In the genomic region with DNA sequence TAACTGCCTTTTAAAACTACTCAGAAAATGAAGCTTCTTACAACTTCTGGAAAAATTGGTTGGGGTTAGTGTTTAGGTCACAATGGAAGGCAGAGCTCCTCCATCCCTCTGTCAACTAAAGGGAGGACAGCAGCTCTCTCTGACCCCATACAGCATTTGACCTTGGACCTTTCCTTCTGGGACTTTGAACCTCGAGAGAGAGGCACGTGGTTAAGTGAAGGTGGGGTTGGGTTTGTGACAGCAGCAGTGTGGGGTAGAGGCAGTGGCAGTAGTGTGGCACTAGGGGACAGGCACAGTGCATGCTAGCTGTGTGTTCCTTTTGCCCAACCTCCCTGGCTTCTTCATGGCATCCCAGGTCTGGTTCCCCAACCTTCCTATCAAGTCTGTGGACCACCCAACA, we compare ENCODE assay signal across 20 cellular contexts. TPM values are rescaled to one million over a fixed set of nuclear protein-coding genes. Genes with fewer than 3 reads are reported as not detected.
A peak's percentile ranks its signal among the peaks of the same experiment; 100 is the strongest.
DNase-seq lines count a peak whose midpoint lies in the region; ATAC-seq, FAIRE-seq and TF ChIP-seq lines count a peak whose summit lies in the region.
"Had no signal": no experiment of that assay in that cellular context is flagged by ENCODE, and none has a peak within 500 bp of the region (broad histone marks: within the 10 kb centered on the region; RNA-seq: fewer than 3 reads in every experiment).

No MANE protein-coding gene starts in this region.

- TF ChIP-seq CTCF in CD8-positive, alpha-beta T cell (IDR thresholded peaks at IDR 0.05) = no peak
- TF ChIP-seq CTCF in GM12872 (IDR thresholded peaks at IDR 0.05; ENCODE audit: insufficient read depth, low read depth, low read length) (peak; percentile 77), NB4 (IDR thresholded peaks at IDR 0.05; ENCODE audit: low read depth, low read length) (peak; percentile 25), kidney (IDR thresholded peaks at IDR 0.05; ENCODE audit: borderline replicate concordance, extremely low read depth, insufficient read depth) (peak; percentile 13), endothelial cell (IDR thresholded peaks at IDR 0.05; ENCODE audit: unreplicated experiment) (no peak)

- no peak overlapping the region for H3K9ac ChIP-seq in kidney (ENCODE audit: low read length in 2 of 2)

- intact Hi-C loops in CD8-positive, alpha-beta T cell (cut with DNase I, micrococcal nuclease) = loop anchor here (2.0 to 10.0 kb wide), 2 partner anchors 16 to 1036 kb away; no protein-coding TSS in a partner anchor
- intact Hi-C loops in kidney (cut with DNase I) = no loop called here

- no peaks in the 10 kb centered on the region for H3K9me3 ChIP-seq in CD8-positive, alpha-beta T cell (ENCODE audit: low read length)
- no peaks in the 10 kb centered on the region for H3K9me3 ChIP-seq in kidney (ENCODE audit: control insufficient read depth in 1 of 2, low read length in 2 of 2)
- H3K9me3 ChIP-seq: thoracic aorta had no signal

- H3K36me3 ChIP-seq in CD8-positive, alpha-beta T cell (ENCODE audit: insufficient read depth, low read length) = no peaks in the 10 kb centered on the region
- H3K36me3 ChIP-seq in kidney (ENCODE audit: control insufficient read depth in 1 of 2, insufficient read depth in 2 of 2, low read length in 2 of 2) = no peaks in the 10 kb centered on the region
- H3K36me3 ChIP-seq: thoracic aorta had no signal

- no peak overlapping the region for H3K4me3 ChIP-seq in CD8-positive, alpha-beta T cell (ENCODE audit: low read depth, low read length)
- H3K4me3 ChIP-seq in NB4 (ENCODE audit: low read depth, low read length) = no peak overlapping the region
- no peak overlapping the region for H3K4me3 ChIP-seq in kidney (ENCODE audit: low read length in 2 of 2)
- H3K4me3 ChIP-seq: thoracic aorta had no signal

- no peak for FAIRE-seq in kidney (lab: Jason Lieb, UNC)
- FAIRE-seq: H54 had no signal

- POLR2A ChIA-PET in CD8-positive, alpha-beta T cell (lab: Charles Lee) = interaction anchor here (1.3 kb wide), 1 partner anchor 9 kb away, joined by 4 read pairs; no protein-coding TSS in a partner anchor

- no peaks in the 10 kb centered on the region for H3K9me3 Mint-ChIP-seq in CD8-positive, alpha-beta T cell
- no peaks in the 10 kb centered on the region for H3K9me3 Mint-ChIP-seq in endothelial cell (ENCODE audit: unreplicated experiment)

- H3K4me1 Mint-ChIP-seq in CD8-positive, alpha-beta T cell (ENCODE audit: low read depth) = peaks cover 2% of the 10 kb centered on the region
- H3K4me1 Mint-ChIP-seq in endothelial cell (ENCODE audit: unreplicated experiment) = no peaks in the 10 kb centered on the region

- no peaks in the 10 kb centered on the region for H3K4me1 ChIP-seq in CD8-positive, alpha-beta T cell (ENCODE audit: insufficient read depth, low read length)
- peaks cover 16 to 20% of the 10 kb centered on the region in 2 donors for H3K4me1 ChIP-seq in kidney (ENCODE audit: control insufficient read depth in 1 of 2, insufficient read depth in 1 of 2, low read depth in 1 of 2, low read length in 2 of 2)

- ATAC-seq in CD8-positive, alpha-beta T cell = peak; percentile 38
- ATAC-seq in GM18858 (IDR thresholded peaks at IDR 0.05; ENCODE audit: unreplicated experiment) (no peak), GM21786 (IDR thresholded peaks at IDR 0.05; ENCODE audit: unreplicated experiment) (no peak)
- ATAC-seq: left cardiac atrium, right cardiac atrium had no signal

- H3K27me3 Mint-ChIP-seq in CD8-positive, alpha-beta T cell (ENCODE audit: low read depth) = no peaks in the 10 kb centered on the region
- H3K27me3 Mint-ChIP-seq in endothelial cell (ENCODE audit: unreplicated experiment) = peaks cover 7% of the 10 kb centered on the region

- H3K4me3 Mint-ChIP-seq in CD8-positive, alpha-beta T cell = no peak overlapping the region
- no peak overlapping the region for H3K4me3 Mint-ChIP-seq in endothelial cell (ENCODE audit: unreplicated experiment)

- no peak for DNase-seq in CD8-positive, alpha-beta T cell
- DNase-seq in NB4 (ENCODE audit: low read depth) = peak; percentile 26
- no peak for DNase-seq in kidney
- DNase-seq in endothelial cell (ENCODE audit: low spot score) = no peak
- no peak for DNase-seq in hippocampal formation (lab: John Stamatoyannopoulos, UW)
- DNase-seq: activated CD4-positive, alpha-beta T cell treated with anti-CD3 and anti-CD28 coated beads for 48 hours; activated T-cell treated with anti-CD3 and anti-CD28 coated beads, Interleukin-2, amount 50 U/mL, for 1 hour; AML-193; amygdala; cerebellar nuclear complex; left cardiac atrium; NCI-H187 treated with DMSO at 0.1 percent for 48 hours; NCI-H510A treated with DMSO at 0.1 percent for 48 hours; right cardiac atrium; T1000 had no signal

- H3K36me3 Mint-ChIP-seq in CD8-positive, alpha-beta T cell = no peaks in the 10 kb centered on the region
- peaks cover 3% of the 10 kb centered on the region for H3K36me3 Mint-ChIP-seq in endothelial cell (ENCODE audit: low read depth, unreplicated experiment)

- H3K27me3 ChIP-seq in CD8-positive, alpha-beta T cell (ENCODE audit: insufficient read depth, low read length) = no peaks in the 10 kb centered on the region

- CTCF ChIA-PET in CD8-positive, alpha-beta T cell (lab: Charles Lee) = interaction anchor here (0.8 to 4.7 kb wide), 8 partner anchors 9 to 86 kb away, joined by 3 to 47 read pairs (median 4); partner anchors contain the start of gene C12orf75

- H3K27ac ChIP-seq in CD8-positive, alpha-beta T cell (ENCODE audit: low read depth, low read length) = no peak overlapping the region
- H3K27ac ChIP-seq in kidney (ENCODE audit: low read depth in 2 of 2, low read length in 2 of 2) = no peak overlapping the region
- H3K27ac ChIP-seq: thoracic aorta had no signal

- H3K27ac Mint-ChIP-seq in CD8-positive, alpha-beta T cell = no peak overlapping the region
- H3K27ac Mint-ChIP-seq in endothelial cell (ENCODE audit: unreplicated experiment) = no peak overlapping the region

- TF ChIP-seq POLR2A in NB4 (IDR thresholded peaks at IDR 0.05; ENCODE audit: extremely low read depth, insufficient read length) = no peak

RNA-seq across cellular contexts. Expression of gene C12orf75, which starts 9.4 kb away (rescaled TPM):
- total RNA-seq in CD8-positive, alpha-beta T cell = 10 to 100 TPM; 27.5 to 27.9 TPM
- total RNA-seq in kidney (127 TPM), endothelial cell (ENCODE audit: unreplicated experiment) (24.0 TPM)
- 107 TPM for polyA plus RNA-seq in kidney (ENCODE audit: insufficient read depth, low read depth, low replicate concordance)

Comparison
In these comparisons a context has a peak if more than half of its experiments do, and no peak if none do; other contexts are left out.
1. CTCF ChIP-seq: peak in GM12872 (single experiment), NB4 (single experiment) and kidney (single experiment); none in CD8-positive, alpha-beta T cell (single experiment) and endothelial cell (single experiment).